In the genomic region with DNA sequence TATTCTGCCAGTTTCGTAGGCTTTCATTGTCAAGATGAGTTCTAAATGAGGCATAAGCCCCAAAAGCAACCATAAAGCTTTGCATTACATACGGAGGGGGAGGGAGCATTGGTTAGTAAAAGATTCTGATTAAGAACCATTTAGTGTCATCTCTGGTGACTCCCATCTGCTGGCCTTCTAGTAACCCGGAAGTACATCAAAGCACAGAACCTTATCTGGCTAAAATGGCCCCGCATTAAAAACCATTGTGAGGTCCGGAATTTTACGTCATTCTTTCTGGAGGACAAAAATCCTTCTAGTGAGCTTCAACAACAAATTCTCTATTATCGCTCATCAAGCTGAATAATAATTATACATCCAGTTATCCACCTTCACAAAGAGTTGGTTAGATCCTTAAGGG, we compare ENCODE assay signal across 39 cellular contexts. TPM values are rescaled to one million over a fixed set of nuclear protein-coding genes. Genes with fewer than 3 reads are reported as not detected.
"Had no signal": no experiment of that assay in that cellular context is flagged by ENCODE, and none has a peak within 500 bp of the region (broad histone marks: within the 10 kb centered on the region; RNA-seq: fewer than 3 reads in every experiment).

No MANE protein-coding gene starts in this region.

- H3K27ac ChIP-seq: body of pancreas, PC-9, RWPE1, WERI-Rb-1 had no signal

- H3K27ac Mint-ChIP-seq: activated CD4-positive, alpha-beta memory T cell treated with anti-CD3 and anti-CD28 coated beads, Interleukin-2, amount 10 ng/mL, durations not matched to agents 7 days and 5 days; activated CD8-positive, alpha-beta memory T cell treated with anti-CD3 and anti-CD28 coated beads, Interleukin-2, amount 10 ng/mL, durations not matched to agents 7 days and 5 days; activated naive CD4-positive, alpha-beta T cell treated with anti-CD3 and anti-CD28 coated beads, Interleukin-2, amount 10 ng/mL, durations not matched to agents 7 days and 5 days; activated naive CD8-positive, alpha-beta T cell treated with anti-CD3 and anti-CD28 coated beads for 36 hours had no signal

- H3K4me3 ChIP-seq: body of pancreas, MG63, PC-9 had no signal

- H3K4me1 Mint-ChIP-seq: activated CD4-positive, alpha-beta memory T cell treated with anti-CD3 and anti-CD28 coated beads, Interleukin-2, amount 10 ng/mL, durations not matched to agents 7 days and 5 days; activated CD8-positive, alpha-beta memory T cell treated with anti-CD3 and anti-CD28 coated beads, Interleukin-2, amount 10 ng/mL, durations not matched to agents 7 days and 5 days; activated naive CD4-positive, alpha-beta T cell treated with anti-CD3 and anti-CD28 coated beads, Interleukin-2, amount 10 ng/mL, durations not matched to agents 7 days and 5 days had no signal

- H3K27me3 Mint-ChIP-seq: activated naive CD8-positive, alpha-beta T cell treated with anti-CD3 and anti-CD28 coated beads for 36 hours had no signal

- H3K4me3 Mint-ChIP-seq: activated CD4-positive, alpha-beta memory T cell treated with anti-CD3 and anti-CD28 coated beads, Interleukin-2, amount 10 ng/mL, durations not matched to agents 7 days and 5 days; activated CD8-positive, alpha-beta memory T cell treated with anti-CD3 and anti-CD28 coated beads, Interleukin-2, amount 10 ng/mL, durations not matched to agents 7 days and 5 days; activated naive CD4-positive, alpha-beta T cell treated with anti-CD3 and anti-CD28 coated beads, Interleukin-2, amount 10 ng/mL, durations not matched to agents 7 days and 5 days; activated naive CD8-positive, alpha-beta T cell treated with anti-CD3 and anti-CD28 coated beads for 36 hours had no signal

- H2AFZ ChIP-seq: PC-9 had no signal

- H3K9me3 ChIP-seq: body of pancreas, MG63 had no signal

- H3K36me3 Mint-ChIP-seq: activated CD8-positive, alpha-beta memory T cell treated with anti-CD3 and anti-CD28 coated beads, Interleukin-2, amount 10 ng/mL, durations not matched to agents 7 days and 5 days; activated naive CD4-positive, alpha-beta T cell treated with anti-CD3 and anti-CD28 coated beads, Interleukin-2, amount 10 ng/mL, durations not matched to agents 7 days and 5 days; activated naive CD8-positive, alpha-beta T cell treated with anti-CD3 and anti-CD28 coated beads for 36 hours had no signal

- DNase-seq: activated CD4-positive, alpha-beta memory T cell treated with anti-CD3 and anti-CD28 coated beads, Interleukin-2, amount 10 ng/mL, durations not matched to agents 7 days and 5 days; activated CD4-positive, alpha-beta T cell treated with anti-CD3 and anti-CD28 coated beads for 1 hour; activated CD4-positive, alpha-beta T cell treated with anti-CD3 and anti-CD28 coated beads for 48 hours; activated CD4-positive, CD25-positive, alpha-beta regulatory T cell; activated CD8-positive, alpha-beta memory T cell treated with anti-CD3 and anti-CD28 coated beads for 24 hours; activated CD8-positive, alpha-beta memory T cell treated with anti-CD3 and anti-CD28 coated beads, Interleukin-2, amount 10 ng/mL, durations not matched to agents 7 days and 5 days; activated CD8-positive, alpha-beta memory T cell treated with anti-CD3 and anti-CD28 coated beads, Interleukin-2, amount 50 U/mL, for 48 hours; activated effector memory CD4-positive, alpha-beta T cell treated with Interleukin-2 at 50 U/mL for 16 hours; activated naive CD4-positive, alpha-beta T cell treated with anti-CD3 and anti-CD28 coated beads, Interleukin-2, amount 10 ng/mL, durations not matched to agents 7 days and 5 days; activated naive CD8-positive, alpha-beta T cell treated with anti-CD3 and anti-CD28 coated beads for 36 hours; activated T-cell treated with anti-CD3 and anti-CD28 coated beads, Interleukin-2, amount 50 U/mL, for 48 hours; amygdala; body of pancreas; central memory CD4-positive, alpha-beta T cell; Kasumi-1; KG1; MG63; NCI-H1048; NCI-H1436; NCI-H1694; NCI-H1930; NCI-H2081 treated with DMSO at 0.1 percent for 48 hours; NCI-H226; NCI-H748 treated with DMSO at 0.1 percent for 48 hours; NK-92 treated with Interleukin-12 subunit alpha and Interleukin-12 subunit beta, amount 100 ng/mL, for 24 hours; PC-9; SIG-M5; T-helper 1 cell; T1000; WERI-Rb-1 had no signal

- H3K36me3 ChIP-seq: MG63, WERI-Rb-1 had no signal

- FAIRE-seq: astrocyte, bronchial epithelial cell, RCC 7860 had no signal

- H3K4me2 ChIP-seq: PC-9 had no signal

- H3K27me3 ChIP-seq: body of pancreas, MG63 had no signal

- ATAC-seq: activated CD8-positive, alpha-beta memory T cell treated with anti-CD3 and anti-CD28 coated beads, Interleukin-2, amount 10 ng/mL, durations not matched to agents 7 days and 5 days; body of pancreas; Right ventricle myocardium inferior; SK-N-SH treated with all-trans-retinoic acid at 6 μM for 48 hours had no signal

RNA-seq across cellular contexts. Expression of gene METTL24, which starts 37.8 kb away (rescaled TPM):
- total RNA-seq: activated CD4-positive, alpha-beta memory T cell treated with anti-CD3 and anti-CD28 coated beads, Interleukin-2, amount 10 ng/mL, durations not matched to agents 7 days and 5 days; activated CD8-positive, alpha-beta memory T cell treated with anti-CD3 and anti-CD28 coated beads, Interleukin-2, amount 10 ng/mL, durations not matched to agents 7 days and 5 days; bronchial epithelial cell; NCI-H460; PC-9; SK-MEL-5; T-helper 2 cell treated with Interferon-gamma antibody and Interleukin-4, amounts not matched to agents 100 ng/mL and 5 ng/mL, for 36 hours had no signal
